Comparison of ENCODE assay signal across 8 cellular contexts in the genomic region with DNA sequence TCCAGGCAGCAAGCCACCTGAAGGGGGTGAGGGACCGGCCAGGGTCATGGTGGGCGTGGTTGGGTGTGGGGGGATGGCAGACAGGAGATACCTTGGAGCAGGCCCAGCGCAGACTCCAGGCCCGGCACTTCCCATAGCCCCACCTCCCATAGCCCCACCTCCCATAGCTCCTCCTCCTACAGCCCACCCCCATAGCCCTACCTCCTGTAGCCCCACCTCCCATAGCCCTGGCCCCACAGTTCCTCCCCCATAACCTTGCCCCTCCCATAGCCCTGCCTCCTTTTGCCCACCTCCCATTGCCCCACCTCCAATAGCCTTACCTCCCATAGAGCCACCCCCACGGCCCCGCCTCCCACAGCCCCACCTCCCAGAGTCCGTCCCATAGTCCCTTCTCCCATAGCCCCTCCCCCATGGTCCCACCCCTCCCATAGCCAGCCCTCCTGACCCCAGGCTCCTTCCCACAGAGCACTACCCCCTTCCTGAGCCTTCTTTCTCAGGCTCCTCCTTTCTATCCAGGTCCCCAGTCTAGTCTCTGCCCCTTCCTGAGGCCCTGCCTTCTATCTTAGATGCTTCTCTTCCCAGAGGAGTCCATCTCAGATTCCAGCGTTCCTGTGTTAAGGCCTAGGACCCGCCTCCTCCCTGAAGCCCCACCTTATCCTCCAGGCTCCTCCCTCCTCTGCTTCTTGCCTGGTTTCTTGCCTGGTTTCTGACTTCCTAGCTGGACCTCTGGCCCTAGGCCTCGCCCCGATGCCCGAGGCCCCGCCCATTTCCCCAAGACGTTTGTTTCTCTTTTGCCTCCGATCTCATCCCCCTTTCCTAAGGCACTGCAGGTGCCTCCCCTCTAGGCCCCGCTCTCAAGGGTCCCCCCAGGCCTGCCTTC. TPM values are rescaled to one million over a fixed set of nuclear protein-coding genes. Genes with fewer than 3 reads are reported as not detected.
DNase-seq lines count a peak whose midpoint lies in the region; ATAC-seq and TF ChIP-seq lines count a peak whose summit lies in the region.

No MANE protein-coding gene starts in this region.

- H3K27ac ChIP-seq in right atrium auricular region (no peak overlapping the region), OCI-LY1 (ENCODE audit: low read depth, low read length, poor library complexity, severe bottlenecking) (no peak overlapping the region)

- no peak overlapping the region for H2AFZ ChIP-seq in OCI-LY1 (ENCODE audit: low read length)

- peak; percentile 62 for DNase-seq in Right ventricle myocardium superior
- no peak for DNase-seq in right atrium auricular region (ENCODE audit: low spot score)
- peak; percentile 39 for DNase-seq in dermis blood vessel endothelial cell
- DNase-seq in mucosa of descending colon: peak; percentile 72 to 79 (median 76)
- no peak for DNase-seq in GF-D8 (lab: John Stamatoyannopoulos, UW)
- DNase-seq in NCI-H187 treated with DMSO at 0.1 percent for 48 hours (lab: John Stamatoyannopoulos, UW): no peak

- H3K4me1 ChIP-seq in right atrium auricular region (peaks cover 0 to 4% of the 10 kb centered on the region in 2 donors), OCI-LY1 (ENCODE audit: insufficient read depth, low read length, severe bottlenecking) (no peaks in the 10 kb centered on the region), mucosa of descending colon (ENCODE audit: low read depth) (no peaks in the 10 kb centered on the region)

- H3K36me3 ChIP-seq in right atrium auricular region (no peaks in the 10 kb centered on the region), OCI-LY1 (ENCODE audit: insufficient read depth, low read length) (no peaks in the 10 kb centered on the region), mucosa of descending colon (ENCODE audit: low read depth) (no peaks in the 10 kb centered on the region)

- no peaks in the 10 kb centered on the region for H3F3A ChIP-seq in OCI-LY1 (ENCODE audit: insufficient read depth, low read length)

- no peaks in the 10 kb centered on the region for H3K9me2 ChIP-seq in OCI-LY1 (ENCODE audit: low read depth, low read length)

- intact Hi-C loops in Right ventricle myocardium superior (cut with DNase I): no loop called here
- intact Hi-C loops in mucosa of descending colon (cut with DNase I, micrococcal nuclease): no loop called here

- H3K27me3 ChIP-seq in right atrium auricular region (no peaks in the 10 kb centered on the region), OCI-LY1 (ENCODE audit: insufficient read depth, low read length) (no peaks in the 10 kb centered on the region)

- H3K79me2 ChIP-seq in OCI-LY1 (ENCODE audit: insufficient read depth, low read length): no peaks in the 10 kb centered on the region

- no peak overlapping the region for H3K9ac ChIP-seq in OCI-LY1 (ENCODE audit: low read length)

- TF ChIP-seq CTCF in right atrium auricular region (IDR thresholded peaks at IDR 0.05): no peak
- TF ChIP-seq CTCF in OCI-LY1 (IDR thresholded peaks at IDR 0.05; ENCODE audit: low read length): no peak
- TF ChIP-seq CTCF in mucosa of descending colon (IDR thresholded peaks at IDR 0.05): no peak

- ATAC-seq in Right ventricle myocardium superior (ENCODE audit: poor library complexity): peak; percentile 56
- peak; percentile 88 for ATAC-seq in mucosa of descending colon
- no peak for ATAC-seq in HG02852 (IDR thresholded peaks at IDR 0.05; ENCODE audit: unreplicated experiment)

- peak overlapping the region; percentile 26; the same call in 1 of the 2 replicates for H3K4me2 ChIP-seq in OCI-LY1 (ENCODE audit: low read length)

- H3K9me3 ChIP-seq in right atrium auricular region: no peaks in the 10 kb centered on the region
- H3K9me3 ChIP-seq in OCI-LY1 (ENCODE audit: low read length): no peaks in the 10 kb centered on the region
- H3K9me3 ChIP-seq in mucosa of descending colon: no peaks in the 10 kb centered on the region

- H3K4me3 ChIP-seq in right atrium auricular region (no peak overlapping the region), OCI-LY1 (ENCODE audit: low read depth, low read length, poor library complexity, severe bottlenecking) (no peak overlapping the region), mucosa of descending colon (no peak overlapping the region)

- no peaks in the 10 kb centered on the region for H4K20me1 ChIP-seq in OCI-LY1 (ENCODE audit: insufficient read depth, low read length)

RNA-seq across cellular contexts. Expression of a gene that starts 46.8 kb away (rescaled TPM):
- total RNA-seq in Right ventricle myocardium superior (22.1 TPM), right atrium auricular region (10 to 100 TPM; 15.9 to 22.4 TPM), dermis blood vessel endothelial cell (2.1 and 2.4 TPM in 2 replicates), mucosa of descending colon (10 to 100 TPM in 1 of 3 donors, 1 to 10 TPM in 2; 1.8 to 14.3 (median 2.2) TPM)

RNA-seq across cellular contexts. Expression of a gene that starts 52.4 kb away (rescaled TPM):
- 33.1 TPM for total RNA-seq in Right ventricle myocardium superior
- 10 to 100 TPM; 18.4 to 24.3 TPM for total RNA-seq in right atrium auricular region
- 10.6 and 18.4 TPM in 2 replicates for total RNA-seq in dermis blood vessel endothelial cell
- 10 to 100 TPM; 18.3 to 20.8 (median 19.5) TPM for total RNA-seq in mucosa of descending colon

Comparison
In these comparisons a context has a peak if more than half of its experiments do, and no peak if none do; other contexts are left out.
1. DNase-seq: peak in Right ventricle myocardium superior (single experiment), dermis blood vessel endothelial cell (single experiment) and mucosa of descending colon (3 of 3); none in right atrium auricular region (single experiment), GF-D8 (single experiment) and NCI-H187 treated with DMSO at 0.1 percent for 48 hours (single experiment).